19 cellular contexts compared by ENCODE assay signal in genomic region chr6:26267083-26267589, GRCh38.
"Had no signal": no experiment of that assay in that cellular context is flagged by ENCODE, and none has a peak within 500 bp of the region (broad histone marks: within the 10 kb centered on the region; RNA-seq: fewer than 3 reads in every experiment).

No MANE protein-coding gene starts in this region.

- DNase-seq: activated CD4-positive, alpha-beta T cell treated with anti-CD3 and anti-CD28 coated beads for 1 hour; activated CD4-positive, alpha-beta T cell treated with anti-CD3 and anti-CD28 coated beads, Interleukin-2, amount 50 U/mL, for 4 hours; activated naive CD4-positive, alpha-beta T cell; aorta; brain microvascular endothelial cell; cortex of kidney; hypothalamus; islet precursor cell; natural killer cell; sigmoid colon; stimulated activated CD4-positive, alpha-beta T cell treated with anti-CD3 and anti-CD28 coated beads, Interleukin-4, amount 100 ng/mL, for 4 hours; stimulated activated naive B cell treated with anti-CD40 and anti-IgM and Interleukin-4, amounts not matched to agents 10 μg/mL and 1 μg/mL and 100 μg/mL, for 72 hours; T-helper 9 cell; tibial artery had no signal

- H3K36me3 ChIP-seq: brain microvascular endothelial cell, sigmoid colon, tibial artery had no signal

- H3K27ac ChIP-seq: brain microvascular endothelial cell, parathyroid adenoma, sigmoid colon, tibial artery, VCaP had no signal

- H3K27ac Mint-ChIP-seq: activated T-helper 1 cell treated with anti-CD3 and anti-CD28 coated beads, Interleukin-12 subunit alpha, Interleukin-12 subunit beta, Interleukin-2, Interleukin-4 antibody, amounts not matched to agents 30 ng/mL and 10 ng/mL and 1 ng/mL, durations not matched to agents 14 hours and 24 hours and 36 hours; natural killer cell; stimulated activated naive B cell treated with anti-CD40 and anti-IgM and Interleukin-4, amounts not matched to agents 10 μg/mL and 1 μg/mL and 100 μg/mL, for 72 hours had no signal

- H3K9me3 Mint-ChIP-seq: activated T-helper 1 cell treated with anti-CD3 and anti-CD28 coated beads, Interleukin-12 subunit alpha, Interleukin-12 subunit beta, Interleukin-2, Interleukin-4 antibody, amounts not matched to agents 30 ng/mL and 10 ng/mL and 1 ng/mL, durations not matched to agents 14 hours and 24 hours and 36 hours; natural killer cell; stimulated activated naive B cell treated with anti-CD40 and anti-IgM and Interleukin-4, amounts not matched to agents 10 μg/mL and 1 μg/mL and 100 μg/mL, for 72 hours had no signal

- H3K79me2 ChIP-seq: parathyroid adenoma had no signal

- H3K9me3 ChIP-seq: sigmoid colon, tibial artery had no signal

- H3K27me3 Mint-ChIP-seq: stimulated activated naive B cell treated with anti-CD40 and anti-IgM and Interleukin-4, amounts not matched to agents 10 μg/mL and 1 μg/mL and 100 μg/mL, for 72 hours had no signal

- H3K36me3 Mint-ChIP-seq: natural killer cell; stimulated activated naive B cell treated with anti-CD40 and anti-IgM and Interleukin-4, amounts not matched to agents 10 μg/mL and 1 μg/mL and 100 μg/mL, for 72 hours had no signal

- H2AFZ ChIP-seq: parathyroid adenoma had no signal

- H3K4me3 Mint-ChIP-seq: activated T-helper 1 cell treated with anti-CD3 and anti-CD28 coated beads, Interleukin-12 subunit alpha, Interleukin-12 subunit beta, Interleukin-2, Interleukin-4 antibody, amounts not matched to agents 30 ng/mL and 10 ng/mL and 1 ng/mL, durations not matched to agents 14 hours and 24 hours and 36 hours; natural killer cell; stimulated activated naive B cell treated with anti-CD40 and anti-IgM and Interleukin-4, amounts not matched to agents 10 μg/mL and 1 μg/mL and 100 μg/mL, for 72 hours had no signal

- H3K4me3 ChIP-seq: lung, sigmoid colon, tibial artery had no signal

- H3K9ac ChIP-seq: parathyroid adenoma had no signal

- FAIRE-seq: frontal cortex had no signal

- H3K27me3 ChIP-seq: brain microvascular endothelial cell had no signal

- ATAC-seq: natural killer cell; stimulated activated naive B cell treated with anti-CD40 and anti-IgM and Interleukin-4, amounts not matched to agents 10 μg/mL and 1 μg/mL and 100 μg/mL, for 72 hours had no signal

- H3K4me1 ChIP-seq: parathyroid adenoma had no signal
